10 cellular contexts compared by ENCODE assay signal in the genomic region with DNA sequence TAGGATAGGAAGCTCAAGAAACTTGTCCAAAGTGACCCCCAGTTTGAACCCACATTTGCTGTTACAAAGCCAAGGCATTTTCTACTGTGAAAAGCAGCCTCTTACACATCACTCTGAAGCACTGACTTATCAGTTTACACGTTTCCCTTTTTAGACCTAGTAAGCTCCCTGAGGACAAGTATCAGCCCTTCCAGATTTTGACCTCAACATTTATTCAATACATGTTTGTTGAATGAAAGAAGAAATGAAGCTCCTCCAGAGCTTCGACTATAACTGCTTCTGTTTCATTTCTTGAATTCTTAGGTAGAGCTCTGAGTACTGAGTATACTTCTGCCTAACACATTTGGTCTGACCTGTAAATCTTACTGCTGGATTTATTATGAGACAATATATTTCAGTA. TPM values are rescaled to one million over a fixed set of nuclear protein-coding genes. Genes with fewer than 3 reads are reported as not detected.
DNase-seq lines count a peak whose midpoint lies in the region; ATAC-seq and TF ChIP-seq lines count a peak whose summit lies in the region.
"Had no signal": no experiment of that assay in that cellular context is flagged by ENCODE, and none has a peak within 500 bp of the region (broad histone marks: within the 10 kb centered on the region; RNA-seq: fewer than 3 reads in every experiment).

No MANE protein-coding gene starts in this region.

- H3K4me3 ChIP-seq in Karpas-422 (ENCODE audit: low read length) (peak overlapping the region; percentile 82), coronary artery (peak overlapping the region; percentile 93), neural cell (ENCODE audit: low read length) (peak overlapping the region; percentile 80)

- no TSS peak for BruUV-seq in Calu3 (replicated peaks; lab: Mats Ljungman, UMichigan)

- H3K79me2 ChIP-seq in Karpas-422 (ENCODE audit: low read length) (peaks cover 72% of the 10 kb centered on the region), neural cell (replicated peaks; ENCODE audit: insufficient read depth, low read length) (peaks cover 82% of the 10 kb centered on the region)

- H3K36me3 ChIP-seq in Karpas-422 (ENCODE audit: insufficient read depth, low read length) (peaks cover 14% of the 10 kb centered on the region), neural cell (ENCODE audit: insufficient read depth, low read length) (no peaks in the 10 kb centered on the region)

- ATAC-seq in GM19351 (IDR thresholded peaks at IDR 0.05; ENCODE audit: unreplicated experiment), result no peak

- TF ChIP-seq RAD21 in neural cell (conservative IDR thresholded peaks at IDR 0.05), result no peak

- peaks cover 37% of the 10 kb centered on the region for H3K4me1 ChIP-seq in Karpas-422 (ENCODE audit: low read length)

- no peak for TF ChIP-seq EP300 in neural cell (conservative IDR thresholded peaks at IDR 0.05; ENCODE audit: poor library complexity, severe bottlenecking)

- H3K9ac ChIP-seq in Karpas-422 (ENCODE audit: low read length) (0 out of 2 replicates have a peak overlapping the region, but pooled peaks have one; percentile 97), neural cell (ENCODE audit: low read length) (no peak overlapping the region)

- H3K36me3 Mint-ChIP-seq in Calu3 (ENCODE audit: insufficient read depth, unreplicated experiment), result peaks cover 38% of the 10 kb centered on the region

- CTCF ChIA-PET in Calu3 (lab: Charles Lee), result no interaction called here

- H3K27ac Mint-ChIP-seq in Calu3 (ENCODE audit: unreplicated experiment), result peak overlapping the region; percentile 75

- no peaks in the 10 kb centered on the region for H3K27me3 ChIP-seq in Karpas-422 (ENCODE audit: low read length)
- no peaks in the 10 kb centered on the region for H3K27me3 ChIP-seq in neural cell (ENCODE audit: insufficient read depth, low read depth, low read length)

- no peaks in the 10 kb centered on the region for H3K27me3 Mint-ChIP-seq in Calu3 (ENCODE audit: unreplicated experiment)

- H3K4me3 Mint-ChIP-seq in Calu3 (ENCODE audit: low read depth, unreplicated experiment), result peak overlapping the region; percentile 91

- intact Hi-C loops in Calu3 (cut with micrococcal nuclease; ENCODE audit: unreplicated experiment), result loop anchor here (2.0 to 5.0 kb wide), 2 partner anchors 29 to 64 kb away; no protein-coding TSS in a partner anchor

- H3K9me3 ChIP-seq in Karpas-422 (ENCODE audit: low read length) (no peaks in the 10 kb centered on the region), neural cell (ENCODE audit: low read length) (no peaks in the 10 kb centered on the region)

- H3K27ac ChIP-seq in Karpas-422 (ENCODE audit: low read length) (no peak overlapping the region), coronary artery (no peak overlapping the region), neural cell (ENCODE audit: low read length) (no peak overlapping the region)

- peak overlapping the region; percentile 89 for H3K4me2 ChIP-seq in Karpas-422 (ENCODE audit: low read depth, low read length, poor library complexity, severe bottlenecking)
- peak overlapping the region; percentile 92 for H3K4me2 ChIP-seq in neural cell (ENCODE audit: low read length)

- H3K9me2 ChIP-seq in Karpas-422 (replicated peaks; ENCODE audit: insufficient read depth, low read length) (no peaks in the 10 kb centered on the region), neural cell (ENCODE audit: insufficient read depth, low read length) (no peaks in the 10 kb centered on the region)

- no peaks in the 10 kb centered on the region for H3K9me3 Mint-ChIP-seq in Calu3 (ENCODE audit: low read depth, unreplicated experiment)

- H2AFZ ChIP-seq in Karpas-422 (ENCODE audit: low read length) (no peak overlapping the region), neural cell (ENCODE audit: low read depth, low read length) (no peak overlapping the region)

- TF ChIP-seq CTCF in Calu3 (IDR thresholded peaks at IDR 0.05; ENCODE audit: unreplicated experiment) (no peak), coronary artery (IDR thresholded peaks at IDR 0.05) (no peak), neural cell (IDR thresholded peaks at IDR 0.05; ENCODE audit: poor library complexity, severe bottlenecking) (no peak)

- H4K20me1 ChIP-seq in Karpas-422 (ENCODE audit: insufficient read depth, low read depth, low read length), result peaks cover 17% of the 10 kb centered on the region; the same call in 1 of the 2 replicates
- no peaks in the 10 kb centered on the region for H4K20me1 ChIP-seq in neural cell (ENCODE audit: insufficient read depth)

- peaks cover 11% of the 10 kb centered on the region for H3F3A ChIP-seq in neural cell (ENCODE audit: insufficient read depth, low read length, poor library complexity, severe bottlenecking)

- peaks cover 34% of the 10 kb centered on the region for H3K4me1 Mint-ChIP-seq in Calu3 (ENCODE audit: low read depth, unreplicated experiment)

- no peak for DNase-seq in Calu3
- DNase-seq in Karpas-422, result no peak
- DNase-seq in coronary artery (ENCODE audit: low spot score), result no peak
- DNase-seq in HPDE6-E6E7 (ENCODE audit: extremely low spot score), result no peak
- DNase-seq in COLO829 (ENCODE audit: low spot score), result no peak
- no peak for DNase-seq in iPS-NIHi11 (ENCODE audit: low spot score)
- DNase-seq: effector memory CD4-positive, alpha-beta T cell; NCI-H748 treated with DMSO at 0.1 percent for 48 hours had no signal

TF ChIP-seq in neural cell, 6 proteins besides CTCF, POLR2A, EP300 and RAD21:
- TF ChIP-seq TAF1 (IDR thresholded peaks at IDR 0.05; ENCODE audit: low read depth), result no peak
- TF ChIP-seq POLR2AphosphoS5 (IDR thresholded peaks at IDR 0.05), result no peak
- no peak for TF ChIP-seq MXI1 (conservative IDR thresholded peaks at IDR 0.05; ENCODE audit: poor library complexity, severe bottlenecking)
- TF ChIP-seq, protein P1, sequence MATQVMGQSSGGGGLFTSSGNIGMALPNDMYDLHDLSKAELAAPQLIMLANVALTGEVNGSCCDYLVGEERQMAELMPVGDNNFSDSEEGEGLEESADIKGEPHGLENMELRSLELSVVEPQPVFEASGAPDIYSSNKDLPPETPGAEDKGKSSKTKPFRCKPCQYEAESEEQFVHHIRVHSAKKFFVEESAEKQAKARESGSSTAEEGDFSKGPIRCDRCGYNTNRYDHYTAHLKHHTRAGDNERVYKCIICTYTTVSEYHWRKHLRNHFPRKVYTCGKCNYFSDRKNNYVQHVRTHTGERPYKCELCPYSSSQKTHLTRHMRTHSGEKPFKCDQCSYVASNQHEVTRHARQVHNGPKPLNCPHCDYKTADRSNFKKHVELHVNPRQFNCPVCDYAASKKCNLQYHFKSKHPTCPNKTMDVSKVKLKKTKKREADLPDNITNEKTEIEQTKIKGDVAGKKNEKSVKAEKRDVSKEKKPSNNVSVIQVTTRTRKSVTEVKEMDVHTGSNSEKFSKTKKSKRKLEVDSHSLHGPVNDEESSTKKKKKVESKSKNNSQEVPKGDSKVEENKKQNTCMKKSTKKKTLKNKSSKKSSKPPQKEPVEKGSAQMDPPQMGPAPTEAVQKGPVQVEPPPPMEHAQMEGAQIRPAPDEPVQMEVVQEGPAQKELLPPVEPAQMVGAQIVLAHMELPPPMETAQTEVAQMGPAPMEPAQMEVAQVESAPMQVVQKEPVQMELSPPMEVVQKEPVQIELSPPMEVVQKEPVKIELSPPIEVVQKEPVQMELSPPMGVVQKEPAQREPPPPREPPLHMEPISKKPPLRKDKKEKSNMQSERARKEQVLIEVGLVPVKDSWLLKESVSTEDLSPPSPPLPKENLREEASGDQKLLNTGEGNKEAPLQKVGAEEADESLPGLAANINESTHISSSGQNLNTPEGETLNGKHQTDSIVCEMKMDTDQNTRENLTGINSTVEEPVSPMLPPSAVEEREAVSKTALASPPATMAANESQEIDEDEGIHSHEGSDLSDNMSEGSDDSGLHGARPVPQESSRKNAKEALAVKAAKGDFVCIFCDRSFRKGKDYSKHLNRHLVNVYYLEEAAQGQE (IDR thresholded peaks at IDR 0.05; ENCODE audit: borderline replicate concordance), result no peak
- TF ChIP-seq EZH2 (IDR thresholded peaks at IDR 0.05; ENCODE audit: borderline replicate concordance, insufficient read depth, low read length, poor library complexity, severe bottlenecking), result no peak
- no peak for TF ChIP-seq SMC3 (conservative IDR thresholded peaks at IDR 0.05; ENCODE audit: poor library complexity)
TF ChIP-seq in neural cell: peak in this region for 0.

RNA-seq across cellular contexts. Expression of a gene that starts 2.7 kb away (rescaled TPM):
- total RNA-seq in Calu3 (2022), result 33.2 and 37.5 TPM in 2 replicates
- 7.1 and 12.1 TPM in 2 replicates for total RNA-seq in Karpas-422 (2014; rRNA removed; shearing (Covaris generic); ENCODE audit: low replicate concordance)
- polyA plus RNA-seq in neural cell, result 22.5 and 22.6 TPM in 2 replicates
- polyA minus RNA-seq in neural cell, result 47.0 and 59.2 TPM in 2 replicates
